Comparison of ENCODE assay signal across 29 cellular contexts in genomic region chr21:29423521-29423920, GRCh38.
"Had no signal": no experiment of that assay in that cellular context is flagged by ENCODE, and none has a peak within 500 bp of the region (broad histone marks: within the 10 kb centered on the region; RNA-seq: fewer than 3 reads in every experiment).

No MANE protein-coding gene starts in this region.

- H3K4me1 ChIP-seq: adrenal gland, body of pancreas, gastrocnemius medialis, pancreas, prostate gland, sigmoid colon, upper lobe of right lung had no signal

- H3K27ac ChIP-seq: adrenal gland, body of pancreas, gastrocnemius medialis, hepatocyte, pancreas, prostate gland, sigmoid colon, thyroid gland, upper lobe of right lung, VCaP had no signal

- ATAC-seq: activated CD4-positive, CD25-positive, alpha-beta regulatory T cell treated with anti-CD3 and anti-CD28 coated beads, Interleukin-2, amount 50 U/mL, for 24 hours; body of pancreas; gastrocnemius medialis; left ventricle myocardium superior; pancreas; stimulated activated effector memory CD8-positive, alpha-beta T cell treated with anti-CD3 and anti-CD28 coated beads, Interleukin-12 subunit alpha, Interleukin-12 subunit beta, amount 100 ng/mL, for 72 hours; stimulated activated naive CD8-positive, alpha-beta T cell treated with anti-CD3 and anti-CD28 coated beads, Interleukin-15, amount 100 ng/mL, for 72 hours had no signal

- DNase-seq: activated CD4-positive, alpha-beta T cell treated with anti-CD3 and anti-CD28 coated beads for 48 hours; activated CD4-positive, alpha-beta T cell treated with anti-CD3 and anti-CD28 coated beads, Interleukin-2, amount 50 U/mL, for 48 hours; activated CD8-positive, alpha-beta memory T cell treated with anti-CD3 and anti-CD28 coated beads for 24 hours; activated effector memory CD4-positive, alpha-beta T cell treated with Interleukin-2 at 50 U/mL for 16 hours; activated naive CD4-positive, alpha-beta T cell treated with anti-CD3 and anti-CD28 coated beads for 36 hours; activated naive CD8-positive, alpha-beta T cell treated with anti-CD3 and anti-CD28 coated beads for 36 hours; adrenal gland; aorta; body of pancreas; dermis blood vessel endothelial cell; effector CD8-positive, alpha-beta T cell; gastrocnemius medialis; islet precursor cell; left ventricle myocardium superior; nucleus accumbens; pancreas; sigmoid colon; small intestine; stimulated activated CD4-positive, alpha-beta T cell treated with anti-CD3 and anti-CD28 coated beads, Interleukin-4, amount 100 ng/mL, for 24 hours; stimulated activated naive CD8-positive, alpha-beta T cell treated with anti-CD3 and anti-CD28 coated beads, Interleukin-15, amount 100 ng/mL, for 72 hours; substantia nigra; T-helper 9 cell; upper lobe of right lung had no signal

- H3K27me3 ChIP-seq: adrenal gland, body of pancreas, gastrocnemius medialis, hepatocyte, pancreas, sigmoid colon, thyroid gland, upper lobe of right lung had no signal
